11 cellular contexts compared by ENCODE assay signal in genomic region chr2:196586511-196586991, GRCh38. TPM values are rescaled to one million over a fixed set of nuclear protein-coding genes. Genes with fewer than 3 reads are reported as not detected.
DNase-seq lines count a peak whose midpoint lies in the region; ATAC-seq and TF ChIP-seq lines count a peak whose summit lies in the region.
"Had no signal": no experiment of that assay in that cellular context is flagged by ENCODE, and none has a peak within 500 bp of the region (broad histone marks: within the 10 kb centered on the region; RNA-seq: fewer than 3 reads in every experiment).

No MANE protein-coding gene starts in this region.

- in situ Hi-C loops in KBM-7 (cut with MboI; ENCODE audit: low pct_unique_long_range_greater_than_20kb, low sequenced_read_pairs) = no loop called here

- peak overlapping the region; percentile 65 for H3K4me2 ChIP-seq in HCT116 (ENCODE audit: low read length)

- TF ChIP-seq CTCF in A673 (conservative IDR thresholded peaks at IDR 0.05; ENCODE audit: low read depth, low read length) (no peak), HCT116 (IDR thresholded peaks at IDR 0.05 in 2 of 3, conservative IDR thresholded peaks at IDR 0.05 in 1 of 3; ENCODE audit: borderline replicate concordance in 1 of 3, insufficient read depth in 1 of 3, low read depth in 2 of 3, low read length in 2 of 3) (no peak), fibroblast of pulmonary artery (IDR thresholded peaks at IDR 0.05; ENCODE audit: low read length, missing control alignments) (no peak), right lobe of liver (IDR thresholded peaks at IDR 0.05) (no peak)

- no peak overlapping the region for H3K9ac ChIP-seq in HCT116 (ENCODE audit: low read length)

- no peaks in the 10 kb centered on the region for H3K9me2 ChIP-seq in HCT116 (ENCODE audit: insufficient read depth)

- H4K20me1 ChIP-seq in HCT116 (ENCODE audit: insufficient read depth) = no peaks in the 10 kb centered on the region

- no peak overlapping the region for H3K4me3 ChIP-seq in A673 (ENCODE audit: low read depth, low read length, poor library complexity, severe bottlenecking)
- peak overlapping the region in 1 of 2 experiments; percentile 6; a peak in 1 of 4 replicates for H3K4me3 ChIP-seq in HCT116 (replicated peaks in 1 of 2; ENCODE audit: low read depth in 1 of 2, low read length in 2 of 2)
- H3K4me3 ChIP-seq in fibroblast of pulmonary artery (replicated peaks; ENCODE audit: low read depth, low read length) = no peak overlapping the region
- no peak overlapping the region for H3K4me3 ChIP-seq in right lobe of liver

- no peaks in the 10 kb centered on the region for H3K9me3 ChIP-seq in A673 (ENCODE audit: low read depth, low read length, poor library complexity, severe bottlenecking)
- no peaks in the 10 kb centered on the region for H3K9me3 ChIP-seq in HCT116 (ENCODE audit: control insufficient read depth in 1 of 2, insufficient read depth in 1 of 2, low read depth in 1 of 2, low read length in 2 of 2)
- H3K9me3 ChIP-seq in right lobe of liver = no peaks in the 10 kb centered on the region

- peak overlapping the region; percentile 2 for H2AFZ ChIP-seq in HCT116 (ENCODE audit: low read depth, low read length, poor library complexity, severe bottlenecking)

- BruUV-seq in A673 (replicated peaks; lab: Mats Ljungman, UMichigan) = no TSS peak
- no TSS peak for BruUV-seq in HCT116 (replicated peaks; lab: Mats Ljungman, UMichigan)

- WGBS in right lobe of liver (ENCODE audit: insufficient coverage, low coverage, low lambda C conversion rate, missing lambda C conversion rate) = 58% methylated on average over 6 of the region's 6 CpGs

- TF ChIP-seq RAD21 in HCT116 (IDR thresholded peaks at IDR 0.05; ENCODE audit: low read depth) = no peak

- H3K4me1 ChIP-seq in A673 (ENCODE audit: insufficient read depth, low read length, poor library complexity, severe bottlenecking) = no peaks in the 10 kb centered on the region
- peaks cover 0 to 18% of the 10 kb centered on the region in 2 experiments; a peak in 2 of 4 replicates for H3K4me1 ChIP-seq in HCT116 (ENCODE audit: control insufficient read depth in 1 of 2, insufficient read depth in 2 of 2, low read length in 2 of 2)
- no peaks in the 10 kb centered on the region for H3K4me1 ChIP-seq in right lobe of liver

- H3K79me2 ChIP-seq in HCT116 (ENCODE audit: insufficient read depth, low read length) = no peaks in the 10 kb centered on the region

- no peak for TF ChIP-seq POLR2A in HCT116 (IDR thresholded peaks at IDR 0.05; ENCODE audit: borderline replicate concordance, extremely low read depth, insufficient read depth, insufficient read length)
- no peak for TF ChIP-seq POLR2A in right lobe of liver (IDR thresholded peaks at IDR 0.05)

- intact Hi-C loops in A673 (cut with micrococcal nuclease; ENCODE audit: unreplicated experiment) = no loop called here
- intact Hi-C loops in HCT116 (cut with micrococcal nuclease) = no loop called here
- intact Hi-C loops in right lobe of liver (cut with DNase I) = no loop called here

- POLR2A ChIA-PET in A673 (lab: Charles Lee; ENCODE audit: low non-redundant PET) = no interaction called here
- POLR2A ChIA-PET in HCT116 (lab: Charles Lee) = no interaction called here

- H3K27ac ChIP-seq in A673 (ENCODE audit: low read depth, low read length, poor library complexity, severe bottlenecking) = no peak overlapping the region
- H3K27ac ChIP-seq in HCT116 (ENCODE audit: low read depth, low read length) = no peak overlapping the region
- H3K27ac ChIP-seq in right lobe of liver = no peak overlapping the region

- H3K36me3 ChIP-seq in A673 (ENCODE audit: insufficient read depth, low read length, poor library complexity, severe bottlenecking) (no peaks in the 10 kb centered on the region), HCT116 (ENCODE audit: control insufficient read depth in 1 of 2, insufficient read depth in 2 of 2, low read length in 2 of 2) (no peaks in the 10 kb centered on the region), right lobe of liver (no peaks in the 10 kb centered on the region)

- H3K27me3 ChIP-seq in A673 (replicated peaks; ENCODE audit: insufficient read depth, low read depth, low read length, poor library complexity) (peaks cover 1% of the 10 kb centered on the region), HCT116 (ENCODE audit: insufficient read depth, low read length) (no peaks in the 10 kb centered on the region), right lobe of liver (no peaks in the 10 kb centered on the region)

- DNase-seq in A673 (ENCODE audit: low spot score) (peak; percentile 89), HCT116 (ENCODE audit: low read depth, low spot score) (no peak), RPMI8226 (peak; percentile 27), fibroblast of pulmonary artery (ENCODE audit: low read depth) (peak; percentile 79), right lobe of liver (no peak), KBM-7 (no peak)
- DNase-seq: CD8-positive, alpha-beta memory T cell; islet precursor cell; T-cell had no signal

- RAD21 ChIA-PET in HCT116 (lab: Charles Lee; ENCODE audit: low non-redundant PET in 1 of 2, low total read pairs in 2 of 2, uncharacterized antibody in 2 of 2, unreplicated experiment in 2 of 2) = no interaction called here

- ATAC-seq in HCT116 = peak; percentile 60; the same call in 1 of the 2 replicates
- ATAC-seq in right lobe of liver = no peak
- ATAC-seq in GM21717 (IDR thresholded peaks at IDR 0.05; ENCODE audit: unreplicated experiment) = no peak
- no peak for ATAC-seq in GM19395 (IDR thresholded peaks at IDR 0.05; ENCODE audit: unreplicated experiment)
- ATAC-seq: T-cell had no signal

- CTCF ChIA-PET in A673 (lab: Charles Lee) (no interaction called here), HCT116 (lab: Charles Lee) (no interaction called here)

TF ChIP-seq in HCT116, 20 proteins besides CTCF, POLR2A, EP300 and RAD21 (continues in another document):
- TF ChIP-seq CEBPB (IDR thresholded peaks at IDR 0.05; ENCODE audit: low read depth) (no peak), SP1 (IDR thresholded peaks at IDR 0.05; ENCODE audit: low read depth) (0 out of 2 replicates have a peak, but pooled peaks have one; percentile 14), ELF1 (IDR thresholded peaks at IDR 0.05; ENCODE audit: borderline replicate concordance, low read depth) (no peak), EZH2 (IDR thresholded peaks at IDR 0.05) (no peak), CBX3 (IDR thresholded peaks at IDR 0.05; ENCODE audit: low read depth) (no peak), POLR2AphosphoS5 (IDR thresholded peaks at IDR 0.05; ENCODE audit: low read depth, low read length) (no peak), SIN3A (IDR thresholded peaks at IDR 0.05; ENCODE audit: low read depth) (peak; percentile 30; the same call in 1 of the 2 replicates), SRF (IDR thresholded peaks at IDR 0.05; ENCODE audit: low read depth) (no peak), EZH2phosphoT487 (IDR thresholded peaks at IDR 0.05; ENCODE audit: borderline replicate concordance) (no peak), ZNF274 (IDR thresholded peaks at IDR 0.05; ENCODE audit: low read depth, low read length) (no peak), FOSL1 (IDR thresholded peaks at IDR 0.05; ENCODE audit: low read depth) (peak; percentile 69), JUND (IDR thresholded peaks at IDR 0.05) (peak; percentile 28; the same call in 1 of the 2 replicates), TCF7L2 (IDR thresholded peaks at IDR 0.05; ENCODE audit: borderline replicate concordance, extremely low read depth, insufficient read depth, insufficient read length) (no peak), ZFX (IDR thresholded peaks at IDR 0.05) (no peak)
- TF ChIP-seq, protein P1, sequence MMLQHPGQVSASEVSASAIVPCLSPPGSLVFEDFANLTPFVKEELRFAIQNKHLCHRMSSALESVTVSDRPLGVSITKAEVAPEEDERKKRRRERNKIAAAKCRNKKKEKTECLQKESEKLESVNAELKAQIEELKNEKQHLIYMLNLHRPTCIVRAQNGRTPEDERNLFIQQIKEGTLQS (IDR thresholded peaks at IDR 0.05) = no peak
- TF ChIP-seq, protein P2, sequence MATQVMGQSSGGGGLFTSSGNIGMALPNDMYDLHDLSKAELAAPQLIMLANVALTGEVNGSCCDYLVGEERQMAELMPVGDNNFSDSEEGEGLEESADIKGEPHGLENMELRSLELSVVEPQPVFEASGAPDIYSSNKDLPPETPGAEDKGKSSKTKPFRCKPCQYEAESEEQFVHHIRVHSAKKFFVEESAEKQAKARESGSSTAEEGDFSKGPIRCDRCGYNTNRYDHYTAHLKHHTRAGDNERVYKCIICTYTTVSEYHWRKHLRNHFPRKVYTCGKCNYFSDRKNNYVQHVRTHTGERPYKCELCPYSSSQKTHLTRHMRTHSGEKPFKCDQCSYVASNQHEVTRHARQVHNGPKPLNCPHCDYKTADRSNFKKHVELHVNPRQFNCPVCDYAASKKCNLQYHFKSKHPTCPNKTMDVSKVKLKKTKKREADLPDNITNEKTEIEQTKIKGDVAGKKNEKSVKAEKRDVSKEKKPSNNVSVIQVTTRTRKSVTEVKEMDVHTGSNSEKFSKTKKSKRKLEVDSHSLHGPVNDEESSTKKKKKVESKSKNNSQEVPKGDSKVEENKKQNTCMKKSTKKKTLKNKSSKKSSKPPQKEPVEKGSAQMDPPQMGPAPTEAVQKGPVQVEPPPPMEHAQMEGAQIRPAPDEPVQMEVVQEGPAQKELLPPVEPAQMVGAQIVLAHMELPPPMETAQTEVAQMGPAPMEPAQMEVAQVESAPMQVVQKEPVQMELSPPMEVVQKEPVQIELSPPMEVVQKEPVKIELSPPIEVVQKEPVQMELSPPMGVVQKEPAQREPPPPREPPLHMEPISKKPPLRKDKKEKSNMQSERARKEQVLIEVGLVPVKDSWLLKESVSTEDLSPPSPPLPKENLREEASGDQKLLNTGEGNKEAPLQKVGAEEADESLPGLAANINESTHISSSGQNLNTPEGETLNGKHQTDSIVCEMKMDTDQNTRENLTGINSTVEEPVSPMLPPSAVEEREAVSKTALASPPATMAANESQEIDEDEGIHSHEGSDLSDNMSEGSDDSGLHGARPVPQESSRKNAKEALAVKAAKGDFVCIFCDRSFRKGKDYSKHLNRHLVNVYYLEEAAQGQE (IDR thresholded peaks at IDR 0.05; ENCODE audit: low read depth) = no peak

RNA-seq across cellular contexts. Expression of gene HECW2, which starts 6.8 kb away (rescaled TPM):
- total RNA-seq in A673 (2021) = 1.7 and 1.9 TPM in 2 replicates
- total RNA-seq in HCT116 (2021; ENCODE audit: unreplicated experiment) = 1.3 TPM
- polyA plus RNA-seq in HCT116 (2012) = 0.35 and 0.42 TPM in 2 replicates
- 10 to 100 TPM in 1 of 6 experiments, 1 to 10 TPM in 5; 3.3 to 10.7 (median 6.6) TPM for total RNA-seq in right lobe of liver
- polyA plus RNA-seq: CD8-positive, alpha-beta memory T cell had no signal

RNA-seq across cellular contexts. Expression of gene CCDC150, which starts 53.0 kb away (rescaled TPM):
- total RNA-seq in A673 (2021) = 28.0 and 38.0 TPM in 2 replicates
- total RNA-seq in HCT116 (2021; ENCODE audit: unreplicated experiment) = 29.2 TPM
- 8.7 and 11.5 TPM in 2 replicates for polyA plus RNA-seq in HCT116 (2012)
- total RNA-seq in right lobe of liver = 1 to 10 TPM in 5 of 6 experiments, under 1 TPM in 1; 0.98 to 4.1 (median 1.9) TPM

Comparison
In these comparisons a context has a peak if more than half of its experiments do, and no peak if none do; other contexts are left out.
1. DNase-seq: peak in A673 (single experiment), RPMI8226 (single experiment) and fibroblast of pulmonary artery (single experiment); none in HCT116 (single experiment), right lobe of liver (0 of 3) and KBM-7 (single experiment).